1 cellular context compared by ENCODE assay signal in the genomic region with DNA sequence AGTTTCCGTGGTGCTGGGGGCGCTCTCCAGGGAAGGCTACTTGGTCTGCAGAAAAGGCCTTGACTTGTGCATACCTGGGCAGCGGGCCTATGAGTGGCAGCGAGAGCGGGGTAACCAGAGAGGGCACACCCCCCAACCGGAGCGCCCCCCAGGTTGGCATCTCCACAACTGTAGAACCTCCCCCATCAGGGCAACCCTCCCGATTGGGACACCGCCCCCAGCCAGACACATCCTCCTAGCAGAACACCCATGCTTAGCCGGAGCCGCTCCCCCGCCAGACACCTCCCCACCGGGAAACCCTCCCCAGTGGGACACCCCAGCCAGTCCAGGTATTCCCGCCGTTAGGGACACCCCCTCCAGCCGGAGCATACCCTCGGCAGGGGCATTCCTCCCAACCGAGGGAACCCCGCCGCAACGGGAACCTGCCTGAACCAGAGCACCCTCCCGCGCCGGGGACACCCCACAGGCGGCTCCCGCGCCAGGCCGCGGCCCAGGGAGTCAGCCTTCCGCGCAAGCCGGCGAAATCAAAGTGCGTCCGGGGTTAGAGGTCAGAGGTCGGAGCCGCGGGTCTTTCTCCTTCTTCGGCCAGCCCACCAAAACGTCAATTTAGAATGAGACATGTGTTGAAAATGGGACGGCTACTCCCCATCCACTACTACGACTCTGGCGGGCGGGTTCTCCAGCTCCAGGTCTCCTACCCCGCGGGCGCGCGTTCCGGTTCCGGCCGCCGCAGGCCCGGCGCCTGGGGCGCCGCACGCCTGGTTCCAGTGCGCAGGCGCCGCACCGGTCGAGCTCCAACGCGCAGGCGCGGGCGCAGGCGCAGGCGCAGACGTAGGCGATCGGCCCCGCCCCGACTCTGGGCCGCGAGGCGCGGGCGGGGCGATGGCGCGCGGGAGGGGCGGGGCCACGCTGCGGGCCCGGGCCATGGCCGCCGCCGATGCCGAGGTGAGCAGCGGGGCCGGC.
TF ChIP-seq lines count a peak whose summit lies in the region.

A gene (plus strand): TSS at position 901 of the 963 bp plus-strand sequence. CDS start 24 bp downstream, at position 925.

TF ChIP-seq in IMR-90, 13 proteins besides CTCF, POLR2A, EP300 and RAD21:
- peak; percentile 67; the same call in 1 of the 2 replicates for TF ChIP-seq MXI1 (IDR thresholded peaks at IDR 0.05; ENCODE audit: borderline replicate concordance, low read depth, low read length)
- TF ChIP-seq, protein P1, sequence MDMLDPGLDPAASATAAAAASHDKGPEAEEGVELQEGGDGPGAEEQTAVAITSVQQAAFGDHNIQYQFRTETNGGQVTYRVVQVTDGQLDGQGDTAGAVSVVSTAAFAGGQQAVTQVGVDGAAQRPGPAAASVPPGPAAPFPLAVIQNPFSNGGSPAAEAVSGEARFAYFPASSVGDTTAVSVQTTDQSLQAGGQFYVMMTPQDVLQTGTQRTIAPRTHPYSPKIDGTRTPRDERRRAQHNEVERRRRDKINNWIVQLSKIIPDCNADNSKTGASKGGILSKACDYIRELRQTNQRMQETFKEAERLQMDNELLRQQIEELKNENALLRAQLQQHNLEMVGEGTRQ (IDR thresholded peaks at IDR 0.05; ENCODE audit: low read depth, low read length): 0 out of 2 replicates have a peak, but pooled peaks have one; percentile 0
- no peak for TF ChIP-seq RCOR1 (IDR thresholded peaks at IDR 0.05; ENCODE audit: insufficient replicate concordance, low read length)
- TF ChIP-seq MAZ (IDR thresholded peaks at IDR 0.05; ENCODE audit: borderline replicate concordance, low read depth, low read length): peak; percentile 95; the same call in 1 of the 2 replicates
